In the genomic region with DNA sequence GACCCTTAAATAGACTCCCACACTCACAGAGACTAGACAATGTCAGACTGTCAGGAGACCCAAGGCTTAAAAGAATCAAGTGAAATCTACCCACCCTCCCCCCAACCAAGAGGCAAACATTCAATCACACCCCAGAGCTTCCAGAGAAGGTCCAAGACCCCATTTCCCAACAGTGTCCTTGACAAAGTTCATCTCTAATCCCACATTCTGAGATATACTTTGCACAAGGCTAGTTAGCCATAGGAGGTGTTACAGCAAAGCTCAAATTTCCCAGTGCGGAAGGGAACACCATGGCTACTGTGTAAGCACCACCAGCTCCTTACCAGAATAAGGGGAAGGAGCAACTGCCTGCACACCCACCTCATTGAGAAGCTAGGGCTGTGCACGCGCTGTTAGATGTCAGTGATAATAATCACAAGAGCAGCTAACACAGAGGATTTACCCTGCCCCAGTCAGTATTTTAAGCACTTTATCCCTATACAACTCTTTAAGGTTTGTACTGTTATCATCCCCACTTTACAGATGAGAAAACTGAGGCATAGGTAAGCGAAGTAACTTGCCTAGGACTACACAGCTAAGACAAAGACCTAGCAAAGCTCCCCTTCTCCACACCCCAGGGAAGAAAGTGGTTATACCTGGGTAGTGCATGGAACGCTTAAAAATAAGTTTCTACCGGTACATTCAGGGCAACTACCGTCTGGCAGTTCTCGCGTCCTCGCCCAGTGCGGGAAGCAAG, we compare ENCODE assay signal across 8 cellular contexts. TPM values are rescaled to one million over a fixed set of nuclear protein-coding genes. Genes with fewer than 3 reads are reported as not detected.
DNase-seq lines count a peak whose midpoint lies in the region; ATAC-seq and TF ChIP-seq lines count a peak whose summit lies in the region.

No MANE protein-coding gene starts in this region.

- H3K27ac Mint-ChIP-seq in activated T-helper 17 cell treated with anti-CD3 and anti-CD28 coated beads, Interleukin-2, amount 50 U/mL, for 72 hours = no peak overlapping the region
- H3K27ac Mint-ChIP-seq in stimulated activated memory B cell treated with anti-CD40 and anti-IgM and Interleukin-4, amounts not matched to agents 10 μg/mL and 1 μg/mL and 100 μg/mL, for 72 hours = no peak overlapping the region

- peaks cover 48% of the 10 kb centered on the region for H3K27me3 Mint-ChIP-seq in activated T-helper 17 cell treated with anti-CD3 and anti-CD28 coated beads, Interleukin-2, amount 50 U/mL, for 72 hours
- peaks cover 71% of the 10 kb centered on the region for H3K27me3 Mint-ChIP-seq in stimulated activated memory B cell treated with anti-CD40 and anti-IgM and Interleukin-4, amounts not matched to agents 10 μg/mL and 1 μg/mL and 100 μg/mL, for 72 hours

- no peaks in the 10 kb centered on the region for H3K36me3 Mint-ChIP-seq in activated T-helper 17 cell treated with anti-CD3 and anti-CD28 coated beads, Interleukin-2, amount 50 U/mL, for 72 hours (ENCODE audit: low read depth)
- H3K36me3 Mint-ChIP-seq in stimulated activated memory B cell treated with anti-CD40 and anti-IgM and Interleukin-4, amounts not matched to agents 10 μg/mL and 1 μg/mL and 100 μg/mL, for 72 hours = no peaks in the 10 kb centered on the region

- no peak for ATAC-seq in activated T-helper 17 cell treated with anti-CD3 and anti-CD28 coated beads, Interleukin-2, amount 50 U/mL, for 72 hours (replicated peaks)
- no peak for ATAC-seq in stimulated activated memory B cell treated with anti-CD40 and anti-IgM and Interleukin-4, amounts not matched to agents 10 μg/mL and 1 μg/mL and 100 μg/mL, for 72 hours
- no peak for ATAC-seq in GM21576 (IDR thresholded peaks at IDR 0.05; ENCODE audit: unreplicated experiment)
- ATAC-seq in HG03342 (IDR thresholded peaks at IDR 0.05; ENCODE audit: unreplicated experiment) = no peak

- TF ChIP-seq CTCF in HEK293 (tag by site-specific recombination; IDR thresholded peaks at IDR 0.05) = no peak

- peaks cover 0 to 6% of the 10 kb centered on the region in 2 experiments; a peak in 1 of 3 replicates for H3K36me3 ChIP-seq in HEK293 (ENCODE audit: control insufficient read depth in 2 of 2, insufficient read depth in 1 of 2, low read length in 2 of 2)

- H3K4me1 ChIP-seq in HEK293 (ENCODE audit: control insufficient read depth, insufficient read depth, low read length) = no peaks in the 10 kb centered on the region; the same call in 1 of the 2 replicates

- no peaks in the 10 kb centered on the region for H3K9me3 Mint-ChIP-seq in activated T-helper 17 cell treated with anti-CD3 and anti-CD28 coated beads, Interleukin-2, amount 50 U/mL, for 72 hours
- no peaks in the 10 kb centered on the region for H3K9me3 Mint-ChIP-seq in stimulated activated memory B cell treated with anti-CD40 and anti-IgM and Interleukin-4, amounts not matched to agents 10 μg/mL and 1 μg/mL and 100 μg/mL, for 72 hours

- no peaks in the 10 kb centered on the region for H3K9me3 ChIP-seq in HEK293 (ENCODE audit: control insufficient read depth, insufficient read depth, low read depth, low read length)
- H3K9me3 ChIP-seq in iPS-18c (ENCODE audit: control insufficient read depth, insufficient read depth, low read length) = no peaks in the 10 kb centered on the region

- CTCF ChIA-PET in HEK293 (lab: Yijun Ruan, JAX) = interaction anchor here (0.9 to 1.3 kb wide), 5 partner anchors 10 to 58 kb away, joined by 3 to 4 read pairs (median 3); no protein-coding TSS in a partner anchor

- no peak overlapping the region; the same call in 1 of the 2 replicates for H3K27ac ChIP-seq in HEK293 (ENCODE audit: extremely low read depth, low read depth, low read length)

- no peaks in the 10 kb centered on the region for H3K4me1 Mint-ChIP-seq in activated T-helper 17 cell treated with anti-CD3 and anti-CD28 coated beads, Interleukin-2, amount 50 U/mL, for 72 hours
- peaks cover 20% of the 10 kb centered on the region for H3K4me1 Mint-ChIP-seq in stimulated activated memory B cell treated with anti-CD40 and anti-IgM and Interleukin-4, amounts not matched to agents 10 μg/mL and 1 μg/mL and 100 μg/mL, for 72 hours

- DNase-seq in stimulated activated naive CD4-positive, alpha-beta T cell treated with Interleukin-2 at 50 U/mL for 16 hours (lab: John Stamatoyannopoulos, UW) = no peak
- no peak for DNase-seq in activated gamma-delta T cell (lab: John Stamatoyannopoulos, UW)

- H3K4me3 ChIP-seq in HEK293 (ENCODE audit: low read depth, low read length) (peak overlapping the region; percentile 80), iPS-18c (ENCODE audit: insufficient read depth, low read depth, low read length) (peak overlapping the region; percentile 83)

- H3K4me3 Mint-ChIP-seq in activated T-helper 17 cell treated with anti-CD3 and anti-CD28 coated beads, Interleukin-2, amount 50 U/mL, for 72 hours = peak overlapping the region; percentile 62
- H3K4me3 Mint-ChIP-seq in stimulated activated memory B cell treated with anti-CD40 and anti-IgM and Interleukin-4, amounts not matched to agents 10 μg/mL and 1 μg/mL and 100 μg/mL, for 72 hours = peak overlapping the region; percentile 73

- POLR2A ChIA-PET in HEK293 (lab: Yijun Ruan, JAX) = interaction anchor here (0.6 kb wide), 1 partner anchor 81 kb away, joined by 3 read pairs; no protein-coding TSS in a partner anchor

TF ChIP-seq in HEK293, 187 proteins besides CTCF, POLR2A, EP300 and RAD21:
- TF ChIP-seq FEZF1 (tag by site-specific recombination; IDR thresholded peaks at IDR 0.05) (no peak), ZNF24 (tag by site-specific recombination; IDR thresholded peaks at IDR 0.05) (0 out of 2 replicates have a peak, but pooled peaks have one; percentile 33), TRIM28 (IDR thresholded peaks at IDR 0.05; ENCODE audit: borderline replicate concordance, low read length) (0 out of 2 replicates have a peak, but pooled peaks have one; percentile 10), ZNF830 (tag by site-specific recombination; IDR thresholded peaks at IDR 0.05; ENCODE audit: low read depth) (no peak), ZSCAN30 (tag by site-specific recombination; IDR thresholded peaks at IDR 0.05) (0 out of 2 replicates have a peak, but pooled peaks have one; percentile 23), ZXDB (tag by site-specific recombination; IDR thresholded peaks at IDR 0.05) (0 out of 2 replicates have a peak, but pooled peaks have one; percentile 9), ZNF561 (tag by site-specific recombination; IDR thresholded peaks at IDR 0.05; ENCODE audit: borderline replicate concordance) (no peak), ZNF133 (tag by site-specific recombination; IDR thresholded peaks at IDR 0.05) (no peak)
- TF ChIP-seq, protein P1, sequence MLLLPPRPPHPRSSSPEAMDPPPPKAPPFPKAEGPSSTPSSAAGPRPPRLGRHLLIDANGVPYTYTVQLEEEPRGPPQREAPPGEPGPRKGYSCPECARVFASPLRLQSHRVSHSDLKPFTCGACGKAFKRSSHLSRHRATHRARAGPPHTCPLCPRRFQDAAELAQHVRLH (tag by site-specific recombination; IDR thresholded peaks at IDR 0.05) = peak; percentile 83
TF ChIP-seq in HEK293: peak in this region for 5.

RNA-seq across cellular contexts. Expression of a gene that starts 17.3 kb away (rescaled TPM):
- not detected for total RNA-seq in activated T-helper 17 cell treated with anti-CD3 and anti-CD28 coated beads, Interleukin-2, amount 50 U/mL, for 72 hours
